Comparison of ENCODE assay signal across 27 cellular contexts in genomic region chr16:316741-317464, GRCh38. TPM values are rescaled to one million over a fixed set of nuclear protein-coding genes. Genes with fewer than 3 reads are reported as not detected.
"Had no signal": no experiment of that assay in that cellular context is flagged by ENCODE, and none has a peak within 500 bp of the region (broad histone marks: within the 10 kb centered on the region; RNA-seq: fewer than 3 reads in every experiment).

No MANE protein-coding gene starts in this region.

- H3K27ac ChIP-seq: breast epithelium, foreskin keratinocyte, left lung, parathyroid adenoma, stomach, suprapubic skin, tibial nerve had no signal

- H3K27me3 ChIP-seq: breast epithelium, foreskin keratinocyte, left lung, stomach, suprapubic skin, tibial nerve had no signal

- H2AFZ ChIP-seq: parathyroid adenoma had no signal

- H3K9me3 Mint-ChIP-seq: activated naive CD8-positive, alpha-beta T cell treated with anti-CD3 and anti-CD28 coated beads for 36 hours; activated T-cell treated with anti-CD3 and anti-CD28 coated beads, Interleukin-2, amount 50 U/mL, for 4 hours; naive thymus-derived CD4-positive, alpha-beta T cell; stimulated activated effector memory CD8-positive, alpha-beta T cell treated with anti-CD3 and anti-CD28 coated beads, Interleukin-12 subunit alpha, Interleukin-12 subunit beta, amount 100 ng/mL, for 72 hours had no signal

- DNase-seq: activated CD4-positive, alpha-beta T cell treated with anti-CD3 and anti-CD28 coated beads for 4 hours; activated CD4-positive, alpha-beta T cell treated with anti-CD3 and anti-CD28 coated beads, Interleukin-2, amount 50 U/mL, for 48 hours; activated CD4-positive, CD25-positive, alpha-beta regulatory T cell; activated CD8-positive, alpha-beta memory T cell treated with anti-CD3 and anti-CD28 coated beads, Interleukin-2, amount 50 U/mL, for 48 hours; activated naive CD4-positive, alpha-beta T cell treated with Interleukin-2 at 50 U/mL for 16 hours; activated naive CD8-positive, alpha-beta T cell treated with anti-CD3 and anti-CD28 coated beads for 36 hours; activated T-cell treated with anti-CD3 and anti-CD28 coated beads, Interleukin-2, amount 50 U/mL, for 4 hours; cortex of kidney; foreskin keratinocyte; left lung; naive thymus-derived CD4-positive, alpha-beta T cell; stimulated activated CD4-positive, alpha-beta T cell treated with anti-CD3 and anti-CD28 coated beads, Interleukin-12 subunit alpha, Interleukin-12 subunit beta, amount 100 ng/mL, for 4 hours; stomach; T1000 had no signal

- H3K27ac Mint-ChIP-seq: activated naive CD8-positive, alpha-beta T cell treated with anti-CD3 and anti-CD28 coated beads for 36 hours; stimulated activated effector memory CD8-positive, alpha-beta T cell treated with anti-CD3 and anti-CD28 coated beads, Interleukin-12 subunit alpha, Interleukin-12 subunit beta, amount 100 ng/mL, for 72 hours had no signal

- H3K9me3 ChIP-seq: breast epithelium, left lung, stomach, suprapubic skin, tibial nerve had no signal

- H3K4me1 ChIP-seq: breast epithelium, foreskin keratinocyte, parathyroid adenoma, suprapubic skin, tibial nerve had no signal

- H3K27me3 Mint-ChIP-seq: activated naive CD8-positive, alpha-beta T cell treated with anti-CD3 and anti-CD28 coated beads for 36 hours; naive thymus-derived CD4-positive, alpha-beta T cell had no signal

- ATAC-seq: foreskin keratinocyte; left lung; naive thymus-derived CD4-positive, alpha-beta T cell; right cardiac atrium had no signal

- H3K4me3 ChIP-seq: breast epithelium, left lung, lung, stomach, suprapubic skin, tibial nerve had no signal

- H3K36me3 ChIP-seq: breast epithelium had no signal

- H3K4me3 Mint-ChIP-seq: activated naive CD8-positive, alpha-beta T cell treated with anti-CD3 and anti-CD28 coated beads for 36 hours; activated T-cell treated with anti-CD3 and anti-CD28 coated beads, Interleukin-2, amount 50 U/mL, for 4 hours; stimulated activated effector memory CD8-positive, alpha-beta T cell treated with anti-CD3 and anti-CD28 coated beads, Interleukin-12 subunit alpha, Interleukin-12 subunit beta, amount 100 ng/mL, for 72 hours had no signal

- FAIRE-seq: endometrium, urothelium cell line had no signal

- H3K9ac ChIP-seq: parathyroid adenoma had no signal

RNA-seq across cellular contexts. Expression of gene PDIA2, which starts 33.9 kb away (rescaled TPM):
- total RNA-seq: activated CD8-positive, alpha-beta memory T cell treated with anti-CD3 and anti-CD28 coated beads for 36 hours; activated naive CD8-positive, alpha-beta T cell treated with anti-CD3 and anti-CD28 coated beads for 36 hours; activated T-cell treated with anti-CD3 and anti-CD28 coated beads, Interleukin-2, amount 50 U/mL, for 4 hours; breast epithelium; epithelial cell of proximal tubule; kidney epithelial cell; suprapubic skin; T-helper 1 cell treated with Interleukin-12 subunit alpha and Interleukin-12 subunit beta and Interleukin-4 antibody, amounts not matched to agents 30 ng/mL and 1 ng/mL, for 36 hours had no signal
- polyA plus RNA-seq: naive thymus-derived CD4-positive, alpha-beta T cell had no signal

RNA-seq across cellular contexts. Expression of gene ARHGDIG, which starts 36.5 kb away (rescaled TPM):
- total RNA-seq: activated CD8-positive, alpha-beta memory T cell treated with anti-CD3 and anti-CD28 coated beads for 36 hours; activated naive CD8-positive, alpha-beta T cell treated with anti-CD3 and anti-CD28 coated beads for 36 hours; activated T-cell treated with anti-CD3 and anti-CD28 coated beads, Interleukin-2, amount 50 U/mL, for 4 hours; foreskin keratinocyte; suprapubic skin; T-helper 1 cell treated with Interleukin-12 subunit alpha and Interleukin-12 subunit beta and Interleukin-4 antibody, amounts not matched to agents 30 ng/mL and 1 ng/mL, for 36 hours; tibial nerve had no signal
- polyA plus RNA-seq: foreskin keratinocyte; naive thymus-derived CD4-positive, alpha-beta T cell had no signal

RNA-seq across cellular contexts. Expression of gene RGS11, which starts 41.2 kb away (rescaled TPM):
- total RNA-seq: activated naive CD8-positive, alpha-beta T cell treated with anti-CD3 and anti-CD28 coated beads for 36 hours; foreskin keratinocyte; kidney epithelial cell had no signal
- polyA plus RNA-seq: naive thymus-derived CD4-positive, alpha-beta T cell had no signal
